In genomic region chr2:72951303-72952095, GRCh38 we compare ENCODE assay signal across 1 cellular context.
TF ChIP-seq lines count a peak whose summit lies in the region.

No MANE protein-coding gene starts in this region.

TF ChIP-seq in GM23338, 12 proteins besides CTCF, POLR2A, EP300 and RAD21 (continued from another document):
- peak; percentile 27 for TF ChIP-seq ZNF462 (CRISPR knock-in tag; IDR thresholded peaks at IDR 0.05)
- peak; percentile 52 for TF ChIP-seq POLR2AphosphoS5 (IDR thresholded peaks at IDR 0.05; ENCODE audit: low read depth)
- no peak; the same call in 1 of the 2 replicates for TF ChIP-seq ZNF114 (CRISPR knock-in tag; IDR thresholded peaks at IDR 0.05)
